Comparison of ENCODE assay signal across 9 cellular contexts in genomic region chr3:30319713-30320112, GRCh38.
DNase-seq lines count a peak whose midpoint lies in the region; ATAC-seq and TF ChIP-seq lines count a peak whose summit lies in the region.
"Had no signal": no experiment of that assay in that cellular context is flagged by ENCODE, and none has a peak within 500 bp of the region (broad histone marks: within the 10 kb centered on the region; RNA-seq: fewer than 3 reads in every experiment).

No MANE protein-coding gene starts in this region.

- ATAC-seq in HG02678 (IDR thresholded peaks at IDR 0.05; ENCODE audit: unreplicated experiment): peak; percentile 58
- no peak for ATAC-seq in GM21447 (IDR thresholded peaks at IDR 0.05; ENCODE audit: unreplicated experiment)

- peaks cover 3% of the 10 kb centered on the region for H3K4me1 ChIP-seq in left ventricle myocardium inferior
- H3K4me1 ChIP-seq: BLaER1 had no signal

- H3K36me3 ChIP-seq in left ventricle myocardium inferior: no peaks in the 10 kb centered on the region
- H3K36me3 ChIP-seq: BLaER1 had no signal

- no peak overlapping the region for H3K4me3 ChIP-seq in left ventricle myocardium inferior
- H3K4me3 ChIP-seq: BLaER1 had no signal

- no peak overlapping the region for H3K27ac ChIP-seq in left ventricle myocardium inferior (replicated peaks)
- H3K27ac ChIP-seq: BLaER1 had no signal

- DNase-seq in NCI-H1092 treated with DMSO at 0.1 percent for 48 hours (lab: John Stamatoyannopoulos, UW) (peak; percentile 28), NCI-H1092 (lab: John Stamatoyannopoulos, UW) (no peak), NCI-H82 treated with DMSO at 0.1 percent for 48 hours (lab: John Stamatoyannopoulos, UW; ENCODE audit: unreplicated experiment) (peak; percentile 69), left ventricle myocardium inferior (no peak)
- DNase-seq in activated T-helper 9 cell treated with anti-CD3 and anti-CD28 coated beads, Interleukin-2, amount 50 U/mL, for 16 hours (ENCODE audit: low read depth): peak; percentile 3
- peak; percentile 6 to 8 for DNase-seq in stimulated activated CD4-positive, alpha-beta T cell treated with anti-CD3 and anti-CD28 coated beads, Interleukin-2, amount 100 ng/mL, for 48 hours

- peak; percentile 56 for TF ChIP-seq CTCF in left ventricle myocardium inferior (IDR thresholded peaks at IDR 0.05; ENCODE audit: borderline replicate concordance)

- peaks cover 29% of the 10 kb centered on the region for H3K9me3 ChIP-seq in left ventricle myocardium inferior (replicated peaks)
- H3K9me3 ChIP-seq: BLaER1 had no signal

- intact Hi-C loops in left ventricle myocardium inferior (cut with micrococcal nuclease): no loop called here

- no peaks in the 10 kb centered on the region for H3K27me3 ChIP-seq in left ventricle myocardium inferior (ENCODE audit: low read depth)
- H3K27me3 ChIP-seq: BLaER1 had no signal

Comparison
In these comparisons a context has a peak if more than half of its experiments do, and no peak if none do; other contexts are left out.
1. DNase-seq: peak in NCI-H1092 treated with DMSO at 0.1 percent for 48 hours (single experiment), NCI-H82 treated with DMSO at 0.1 percent for 48 hours (single experiment), activated T-helper 9 cell treated with anti-CD3 and anti-CD28 coated beads, Interleukin-2, amount 50 U/mL, for 16 hours (single experiment) and stimulated activated CD4-positive, alpha-beta T cell treated with anti-CD3 and anti-CD28 coated beads, Interleukin-2, amount 100 ng/mL, for 48 hours (2 of 2); none in NCI-H1092 (single experiment) and left ventricle myocardium inferior (single experiment).